In the genomic region with DNA sequence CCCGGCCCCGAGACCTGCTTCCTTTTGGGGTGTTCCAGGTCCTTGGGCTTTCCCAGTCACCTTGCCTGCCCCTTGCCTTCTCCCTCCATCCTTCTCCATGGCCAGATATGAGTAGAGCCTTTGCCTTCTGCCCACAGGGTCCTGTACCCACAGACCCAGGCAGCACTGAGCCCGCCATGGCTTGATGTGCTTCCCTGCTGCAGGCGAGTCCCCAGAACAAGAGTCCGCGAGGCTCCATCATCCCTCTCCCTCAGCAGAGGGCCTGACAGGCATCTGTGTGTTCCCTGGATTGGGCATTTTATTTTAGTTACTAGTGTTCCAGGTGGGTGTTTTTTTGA, we compare ENCODE assay signal across 27 cellular contexts. TPM values are rescaled to one million over a fixed set of nuclear protein-coding genes. Genes with fewer than 3 reads are reported as not detected.
A peak's percentile ranks its signal among the peaks of the same experiment; 100 is the strongest.
DNase-seq lines count a peak whose midpoint lies in the region; ATAC-seq and TF ChIP-seq lines count a peak whose summit lies in the region.
"Had no signal": no experiment of that assay in that cellular context is flagged by ENCODE, and none has a peak within 500 bp of the region (broad histone marks: within the 10 kb centered on the region; RNA-seq: fewer than 3 reads in every experiment).

No MANE protein-coding gene starts in this region.

- BruUV-seq in OCI-LY7 (replicated peaks; lab: Mats Ljungman, UMichigan): no TSS peak

- POLR2A ChIA-PET in OCI-LY7 (lab: Charles Lee): interaction anchor here (1.5 kb wide), 1 partner anchor 16 kb away, joined by 4 read pairs; no protein-coding TSS in a partner anchor

- no peaks in the 10 kb centered on the region for H3K27me3 Mint-ChIP-seq in activated T-helper 17 cell treated with anti-CD3 and anti-CD28 coated beads, Interleukin-2, amount 50 U/mL, for 72 hours
- H3K27me3 Mint-ChIP-seq: activated CD4-positive, alpha-beta T cell treated with anti-CD3 and anti-CD28 coated beads for 36 hours; CD4-positive, alpha-beta T cell; effector memory CD8-positive, alpha-beta T cell; naive thymus-derived CD4-positive, alpha-beta T cell had no signal

- intact Hi-C loops in lower lobe of right lung (cut with DNase I): no loop called here
- intact Hi-C loops in colonic mucosa (cut with DNase I): loop anchor here (10.0 kb wide), 1 partner anchor 275 kb away; the partner anchor contains the start of gene APMAP
- intact Hi-C loops in OCI-LY7 (cut with micrococcal nuclease; ENCODE audit: unreplicated experiment): no loop called here

- no peak overlapping the region for H3K4me2 ChIP-seq in OCI-LY7 (ENCODE audit: low read length)

- no peaks in the 10 kb centered on the region for H3K27me3 ChIP-seq in lower lobe of right lung (ENCODE audit: low read depth)
- no peaks in the 10 kb centered on the region for H3K27me3 ChIP-seq in colonic mucosa
- H3K27me3 ChIP-seq: breast epithelium, foreskin keratinocyte, left lung, pancreas, uterus had no signal

- no peak overlapping the region for H2AFZ ChIP-seq in OCI-LY7 (ENCODE audit: low read length)
- H2AFZ ChIP-seq: GM23248 had no signal

- no peaks in the 10 kb centered on the region for H3K4me1 Mint-ChIP-seq in activated T-helper 17 cell treated with anti-CD3 and anti-CD28 coated beads, Interleukin-2, amount 50 U/mL, for 72 hours

- CTCF ChIA-PET in OCI-LY7 (lab: Charles Lee; ENCODE audit: unreplicated experiment): no interaction called here

- peaks cover 7% of the 10 kb centered on the region; the same call in 1 of the 2 replicates for H4K20me1 ChIP-seq in OCI-LY7 (ENCODE audit: insufficient read depth, low read length)

- ATAC-seq in activated T-helper 17 cell treated with anti-CD3 and anti-CD28 coated beads, Interleukin-2, amount 50 U/mL, for 72 hours (replicated peaks): no peak
- ATAC-seq in lower lobe of right lung: no peak
- ATAC-seq in HG02970 (IDR thresholded peaks at IDR 0.05; ENCODE audit: low FRiP score, unreplicated experiment): no peak
- ATAC-seq: activated CD4-positive, alpha-beta T cell treated with anti-CD3 and anti-CD28 coated beads for 36 hours; activated CD8-positive, alpha-beta T cell treated with anti-CD3 and anti-CD28 coated beads, Interleukin-2, amount 10 ng/mL, durations not matched to agents 7 days and 5 days; effector memory CD8-positive, alpha-beta T cell; foreskin keratinocyte; left lung; naive thymus-derived CD4-positive, alpha-beta T cell; pancreas had no signal

- DNase-seq in stimulated activated CD4-positive, alpha-beta T cell treated with anti-CD3 and anti-CD28 coated beads, Interleukin-15, amount 100 ng/mL, for 24 hours: peak; percentile 0
- DNase-seq in stimulated activated CD4-positive, alpha-beta T cell treated with anti-CD3 and anti-CD28 coated beads, Interleukin-1b, Interleukin-23, amount 100 ng/mL, for 48 hours: no peak
- DNase-seq in lower lobe of right lung (peak; percentile 17), colonic mucosa (no peak), OCI-LY7 (ENCODE audit: low spot score) (no peak)
- DNase-seq: activated CD8-positive, alpha-beta T cell treated with anti-CD3 and anti-CD28 coated beads, Interleukin-2, amount 10 ng/mL, durations not matched to agents 7 days and 5 days; activated naive CD4-positive, alpha-beta T cell treated with anti-CD3 and anti-CD28 coated beads for 36 hours; activated T-cell treated with anti-CD3 and anti-CD28 coated beads, Interleukin-2, amount 50 U/mL, for 48 hours; DMS 273 treated with DMSO at 0.1 percent for 48 hours; effector memory CD8-positive, alpha-beta T cell; foreskin keratinocyte; GM23248; IMR-90; midbrain; NCI-H1048; NCI-H1694; retina; stimulated activated CD4-positive, alpha-beta T cell treated with anti-CD3 and anti-CD28 coated beads, Interleukin-4, amount 100 ng/mL, for 1 hour had no signal

- TF ChIP-seq CTCF in lower lobe of right lung (IDR thresholded peaks at IDR 0.05): no peak
- no peak for TF ChIP-seq CTCF in colonic mucosa (IDR thresholded peaks at IDR 0.05)
- no peak for TF ChIP-seq CTCF in OCI-LY7 (conservative IDR thresholded peaks at IDR 0.05; ENCODE audit: low read length)

- H3K4me1 ChIP-seq in lower lobe of right lung (no peaks in the 10 kb centered on the region), colonic mucosa (no peaks in the 10 kb centered on the region), OCI-LY7 (ENCODE audit: insufficient read depth, low read length, poor library complexity, severe bottlenecking) (no peaks in the 10 kb centered on the region)
- H3K4me1 ChIP-seq: foreskin keratinocyte, left lung, pancreas, uterus had no signal

- H3K36me3 ChIP-seq in lower lobe of right lung (peaks cover 59% of the 10 kb centered on the region), colonic mucosa (peaks cover 12% of the 10 kb centered on the region), OCI-LY7 (ENCODE audit: insufficient read depth, low read length) (0 out of 2 replicates have a peak, but pooled peaks cover 3% of the 10 kb centered on the region)
- H3K36me3 ChIP-seq: breast epithelium, uterus had no signal

- no peak overlapping the region for H3K9ac ChIP-seq in colonic mucosa (ENCODE audit: low read depth in 2 of 2, low read length in 2 of 2)
- H3K9ac ChIP-seq: GM23248 had no signal

- H3K9me3 ChIP-seq in lower lobe of right lung (no peaks in the 10 kb centered on the region), colonic mucosa (no peaks in the 10 kb centered on the region), OCI-LY7 (ENCODE audit: low read length) (no peaks in the 10 kb centered on the region)
- H3K9me3 ChIP-seq: breast epithelium, left lung, pancreas, uterus had no signal

- H3K27ac ChIP-seq in lower lobe of right lung (no peak overlapping the region), colonic mucosa (no peak overlapping the region), OCI-LY7 (ENCODE audit: low read depth, low read length, poor library complexity, severe bottlenecking) (no peak overlapping the region)
- H3K27ac ChIP-seq: breast epithelium, foreskin keratinocyte, GM23248, left lung, pancreas, uterus had no signal

- H3K36me3 Mint-ChIP-seq in activated T-helper 17 cell treated with anti-CD3 and anti-CD28 coated beads, Interleukin-2, amount 50 U/mL, for 72 hours (ENCODE audit: low read depth): peaks cover 42% of the 10 kb centered on the region

- H3K79me2 ChIP-seq in OCI-LY7 (ENCODE audit: insufficient read depth, low read depth, low read length): no peaks in the 10 kb centered on the region

- H3K27ac Mint-ChIP-seq in activated T-helper 17 cell treated with anti-CD3 and anti-CD28 coated beads, Interleukin-2, amount 50 U/mL, for 72 hours: peak overlapping the region; percentile 59
- H3K27ac Mint-ChIP-seq: activated CD4-positive, alpha-beta T cell treated with anti-CD3 and anti-CD28 coated beads for 36 hours; activated CD8-positive, alpha-beta T cell treated with anti-CD3 and anti-CD28 coated beads, Interleukin-2, amount 10 ng/mL, durations not matched to agents 7 days and 5 days; activated naive CD4-positive, alpha-beta T cell treated with anti-CD3 and anti-CD28 coated beads for 36 hours; CD4-positive, alpha-beta T cell; effector memory CD8-positive, alpha-beta T cell had no signal

- no peaks in the 10 kb centered on the region for H3K9me2 ChIP-seq in OCI-LY7 (ENCODE audit: insufficient read depth, low read length)

- no peaks in the 10 kb centered on the region for H3K9me3 Mint-ChIP-seq in activated T-helper 17 cell treated with anti-CD3 and anti-CD28 coated beads, Interleukin-2, amount 50 U/mL, for 72 hours
- H3K9me3 Mint-ChIP-seq: activated naive CD4-positive, alpha-beta T cell treated with anti-CD3 and anti-CD28 coated beads for 36 hours; CD4-positive, alpha-beta T cell; effector memory CD8-positive, alpha-beta T cell; naive thymus-derived CD4-positive, alpha-beta T cell had no signal

- no peak overlapping the region for H3K4me3 Mint-ChIP-seq in activated T-helper 17 cell treated with anti-CD3 and anti-CD28 coated beads, Interleukin-2, amount 50 U/mL, for 72 hours
- H3K4me3 Mint-ChIP-seq: activated CD4-positive, alpha-beta T cell treated with anti-CD3 and anti-CD28 coated beads for 36 hours; activated CD8-positive, alpha-beta T cell treated with anti-CD3 and anti-CD28 coated beads, Interleukin-2, amount 10 ng/mL, durations not matched to agents 7 days and 5 days; activated naive CD4-positive, alpha-beta T cell treated with anti-CD3 and anti-CD28 coated beads for 36 hours; CD4-positive, alpha-beta T cell; effector memory CD8-positive, alpha-beta T cell; naive thymus-derived CD4-positive, alpha-beta T cell had no signal

- H3K4me3 ChIP-seq in lower lobe of right lung (no peak overlapping the region), colonic mucosa (no peak overlapping the region), OCI-LY7 (ENCODE audit: low read depth, low read length, poor library complexity, severe bottlenecking) (no peak overlapping the region)
- H3K4me3 ChIP-seq: breast epithelium, GM23248, left lung, pancreas, uterus had no signal

RNA-seq across cellular contexts. Expression of gene PYGB, which starts 21.9 kb away (rescaled TPM):
- total RNA-seq in activated T-helper 17 cell treated with anti-CD3 and anti-CD28 coated beads, Interleukin-2, amount 50 U/mL, for 72 hours: 10 to 100 TPM; 15.4 to 27.0 TPM
- total RNA-seq in lower lobe of right lung (57.5 TPM), colonic mucosa (100 to 1,000 TPM; 211 to 295 TPM), OCI-LY7 (2022) (6.4 and 7.0 TPM in 2 replicates)
- total RNA-seq in OCI-LY7 (2014; rRNA removed; shearing (Covaris generic)): 4.5 and 4.9 TPM in 2 replicates

Comparison
In these comparisons a context has a peak if more than half of its experiments do, and no peak if none do; other contexts are left out.
1. DNase-seq: peak in stimulated activated CD4-positive, alpha-beta T cell treated with anti-CD3 and anti-CD28 coated beads, Interleukin-15, amount 100 ng/mL, for 24 hours (single experiment) and lower lobe of right lung (single experiment); none in stimulated activated CD4-positive, alpha-beta T cell treated with anti-CD3 and anti-CD28 coated beads, Interleukin-1b, Interleukin-23, amount 100 ng/mL, for 48 hours (single experiment), colonic mucosa (single experiment) and OCI-LY7 (single experiment).